Comparison of ENCODE assay signal across 24 cellular contexts in genomic region chr16:14344945-14345344, GRCh38.
"Had no signal": no experiment of that assay in that cellular context is flagged by ENCODE, and none has a peak within 500 bp of the region (broad histone marks: within the 10 kb centered on the region; RNA-seq: fewer than 3 reads in every experiment).

No MANE protein-coding gene starts in this region.

- H3K27ac Mint-ChIP-seq: activated CD8-positive, alpha-beta T cell treated with anti-CD3 and anti-CD28 coated beads for 36 hours; activated naive CD8-positive, alpha-beta T cell; activated T-helper 17 cell treated with anti-CD3 and anti-CD28 coated beads, Interleukin-2, amount 50 U/mL, for 72 hours; dendritic cell treated with granulocyte-macrophage colony-stimulating factor and Interleukin-4, amounts not matched to agents 40 ng/mL and 50 ng/mL, for 4 days; endodermal cell had no signal

- H3K27me3 ChIP-seq: brain microvascular endothelial cell, dorsolateral prefrontal cortex had no signal

- DNase-seq: activated CD4-positive, alpha-beta T cell treated with anti-CD3 and anti-CD28 coated beads for 48 hours; activated CD4-positive, alpha-beta T cell treated with anti-CD3 and anti-CD28 coated beads, Interleukin-2, amount 50 U/mL, for 1 hour; activated CD4-positive, alpha-beta T cell treated with anti-CD3 and anti-CD28 coated beads, Interleukin-2, amount 50 U/mL, for 48 hours; activated CD8-positive, alpha-beta memory T cell treated with anti-CD3 and anti-CD28 coated beads for 24 hours; activated CD8-positive, alpha-beta T cell treated with anti-CD3 and anti-CD28 coated beads for 36 hours; activated effector memory CD4-positive, alpha-beta T cell treated with Interleukin-2 at 50 U/mL for 16 hours; activated gamma-delta T cell treated with Interleukin-2 at 50 U/mL for 16 hours; activated naive CD4-positive, alpha-beta T cell treated with anti-CD3 and anti-CD28 coated beads, Interleukin-2, amount 50 U/mL, for 16 hours; activated naive CD4-positive, alpha-beta T cell treated with Interleukin-2 at 50 U/mL for 16 hours; activated T-cell treated with anti-CD3 and anti-CD28 coated beads, Interleukin-2, amount 50 U/mL, for 4 hours; amniotic stem cell; brain microvascular endothelial cell; effector memory CD4-positive, alpha-beta T cell; endodermal cell; foreskin fibroblast; glutamatergic neuron; T-helper 2 cell had no signal

- ATAC-seq: activated CD8-positive, alpha-beta T cell treated with anti-CD3 and anti-CD28 coated beads for 36 hours; activated T-cell treated with anti-CD3 and anti-CD28 coated beads, Interleukin-2, amount 50 U/mL, for 4 hours; activated T-helper 17 cell treated with anti-CD3 and anti-CD28 coated beads, Interleukin-2, amount 50 U/mL, for 72 hours; esophagus mucosa had no signal

- H3K27ac ChIP-seq: brain microvascular endothelial cell, coronary artery had no signal

- H3K36me3 ChIP-seq: brain microvascular endothelial cell had no signal

- H3K4me3 Mint-ChIP-seq: activated CD8-positive, alpha-beta T cell treated with anti-CD3 and anti-CD28 coated beads for 36 hours; activated naive CD8-positive, alpha-beta T cell; activated T-cell treated with anti-CD3 and anti-CD28 coated beads, Interleukin-2, amount 50 U/mL, for 4 hours; activated T-helper 17 cell treated with anti-CD3 and anti-CD28 coated beads, Interleukin-2, amount 50 U/mL, for 72 hours; central memory CD8-positive, alpha-beta T cell; dendritic cell treated with granulocyte-macrophage colony-stimulating factor and Interleukin-4, amounts not matched to agents 40 ng/mL and 50 ng/mL, for 4 days; endodermal cell had no signal

- H3K4me3 ChIP-seq: coronary artery, dorsolateral prefrontal cortex had no signal

- H3K27me3 Mint-ChIP-seq: activated naive CD8-positive, alpha-beta T cell had no signal

- H3K4me1 Mint-ChIP-seq: activated T-helper 17 cell treated with anti-CD3 and anti-CD28 coated beads, Interleukin-2, amount 50 U/mL, for 72 hours; central memory CD8-positive, alpha-beta T cell; endodermal cell had no signal
